In the genomic region with DNA sequence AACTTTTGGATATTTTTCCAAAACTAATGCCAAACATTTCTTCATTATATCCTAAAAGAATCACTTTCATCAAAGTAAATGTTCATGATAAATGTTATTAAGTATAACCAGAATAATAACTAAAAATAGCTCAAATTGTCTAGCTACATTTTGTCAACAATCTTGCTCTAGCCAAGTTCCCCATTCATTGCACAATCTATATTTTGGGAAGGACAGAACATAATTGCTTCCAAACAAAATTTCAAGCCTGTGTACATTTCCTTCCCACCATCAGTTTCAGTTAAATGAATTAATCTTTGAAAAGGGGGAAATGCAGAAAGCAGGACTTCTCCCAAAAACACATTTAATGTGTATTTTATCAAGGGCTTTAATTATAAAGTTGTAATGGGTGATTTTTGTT, we compare ENCODE assay signal across 12 cellular contexts.
"Had no signal": no experiment of that assay in that cellular context is flagged by ENCODE, and none has a peak within 500 bp of the region (broad histone marks: within the 10 kb centered on the region; RNA-seq: fewer than 3 reads in every experiment).

No MANE protein-coding gene starts in this region.

- H3K27ac ChIP-seq: thyroid gland, WERI-Rb-1 had no signal

- H3K4me3 ChIP-seq: left lung, thyroid gland had no signal

- H3K4me1 ChIP-seq: thyroid gland had no signal

- H3K36me3 ChIP-seq: left lung, thyroid gland, WERI-Rb-1 had no signal

- DNase-seq: activated CD8-positive, alpha-beta memory T cell treated with anti-CD3 and anti-CD28 coated beads for 24 hours; dermis blood vessel endothelial cell; endodermal cell; foreskin melanocyte; islet precursor cell; left lung; mesendoderm; nephron progenitor cell; T-cell; T1000; thyroid gland; WERI-Rb-1 had no signal

- H3K9me3 ChIP-seq: thyroid gland had no signal

- H3K27me3 ChIP-seq: left lung, thyroid gland had no signal
